ENCODE assay signal across 36 cellular contexts in the genomic region with DNA sequence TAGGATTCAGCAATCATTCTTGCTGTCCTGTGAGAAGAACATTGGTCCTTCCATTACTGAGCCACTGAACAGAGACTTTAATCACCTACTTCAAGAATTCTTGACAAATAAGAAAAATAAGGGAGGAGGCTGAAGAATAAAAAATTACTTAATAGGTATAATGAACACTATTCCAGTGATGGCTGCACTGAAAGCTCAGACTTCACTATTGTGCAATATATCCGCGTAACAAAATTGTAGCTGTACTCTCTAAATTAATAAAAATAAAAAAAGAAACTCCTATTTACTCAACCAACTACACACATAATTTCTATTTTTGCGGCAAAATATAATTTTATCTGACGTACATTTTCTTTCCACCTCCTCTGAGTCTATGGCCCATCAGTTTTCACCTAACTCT.
"Had no signal": no experiment of that assay in that cellular context is flagged by ENCODE, and none has a peak within 500 bp of the region (broad histone marks: within the 10 kb centered on the region; RNA-seq: fewer than 3 reads in every experiment).

No MANE protein-coding gene starts in this region.

- H3K27me3 ChIP-seq: MG63 had no signal

- H3K36me3 ChIP-seq: MG63 had no signal

- H3K9me3 ChIP-seq: MG63 had no signal

- DNase-seq: Karpas-422, Kasumi-1, MG63, MM.1S, MV-4-11, NCI-H1048, NCI-H1092, NCI-H1092 treated with DMSO at 0.1 percent for 48 hours, NCI-H1105, NCI-H1105 treated with DMSO at 0.1 percent for 48 hours, NCI-H1417, NCI-H1417 treated with DMSO at 0.1 percent for 48 hours, NCI-H1436, NCI-H1436 treated with DMSO at 0.1 percent for 48 hours, NCI-H146, NCI-H1694, NCI-H1694 treated with DMSO at 0.1 percent for 48 hours, NCI-H187, NCI-H187 treated with DMSO at 0.1 percent for 48 hours, NCI-H1930, NCI-H2029, NCI-H2029 treated with DMSO at 0.1 percent for 48 hours, NCI-H2081, NCI-H2081 treated with DMSO at 0.1 percent for 48 hours, NCI-H2107, NCI-H2171, NCI-H2171 treated with DMSO at 0.1 percent for 48 hours, NCI-H2227 treated with DMSO at 0.1 percent for 48 hours, NCI-H226, NCI-H345, NCI-H446, NCI-H446 treated with DMSO at 0.1 percent for 48 hours, NCI-H510A, NCI-H510A treated with DMSO at 0.1 percent for 48 hours, NCI-H524, NCI-H524 treated with DMSO at 0.1 percent for 48 hours had no signal

- H3K4me3 ChIP-seq: MG63 had no signal
